ENCODE assay signal across 1 cellular context in the genomic region with DNA sequence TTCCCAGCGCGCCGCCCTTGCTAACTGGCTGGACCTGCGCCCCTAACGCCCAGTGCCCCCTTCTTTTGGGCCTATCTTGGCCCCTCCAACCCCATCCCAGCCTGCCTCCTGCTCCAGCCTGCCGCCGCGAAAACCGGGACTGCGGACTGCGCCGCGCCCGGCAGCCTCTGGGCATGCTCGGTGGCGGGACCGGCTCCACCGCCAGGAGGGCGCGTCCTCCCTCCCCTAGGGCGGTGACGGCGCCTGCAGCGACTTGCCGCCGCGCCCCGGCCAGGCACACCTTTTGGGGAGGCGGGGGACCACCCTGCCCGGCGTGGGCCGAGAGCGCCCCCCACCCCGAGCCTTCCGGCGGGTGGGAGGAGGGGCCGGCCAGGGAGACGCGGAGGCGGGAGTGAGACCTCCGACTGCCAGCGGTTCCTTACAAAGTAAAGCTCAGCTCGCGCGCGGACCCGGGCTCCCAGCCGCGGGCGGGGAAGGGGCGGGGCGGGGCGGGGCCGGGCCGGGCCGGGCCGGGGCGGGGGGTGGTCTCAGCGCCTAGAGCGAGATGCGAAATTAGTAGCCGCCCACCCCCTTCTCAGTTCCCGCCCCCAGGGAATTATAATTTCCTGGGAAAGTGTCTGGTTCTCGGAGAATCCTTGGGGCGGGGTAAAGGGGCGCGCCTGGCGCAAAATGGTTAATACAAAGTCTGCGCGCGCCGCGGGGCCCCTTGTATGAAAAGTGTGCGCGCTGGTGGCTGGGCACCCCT.
TF ChIP-seq lines count a peak whose summit lies in the region.

No MANE protein-coding gene starts in this region.

TF ChIP-seq in GM23338, 12 proteins besides CTCF, POLR2A, EP300 and RAD21 (continued from another document):
- TF ChIP-seq, protein P1, sequence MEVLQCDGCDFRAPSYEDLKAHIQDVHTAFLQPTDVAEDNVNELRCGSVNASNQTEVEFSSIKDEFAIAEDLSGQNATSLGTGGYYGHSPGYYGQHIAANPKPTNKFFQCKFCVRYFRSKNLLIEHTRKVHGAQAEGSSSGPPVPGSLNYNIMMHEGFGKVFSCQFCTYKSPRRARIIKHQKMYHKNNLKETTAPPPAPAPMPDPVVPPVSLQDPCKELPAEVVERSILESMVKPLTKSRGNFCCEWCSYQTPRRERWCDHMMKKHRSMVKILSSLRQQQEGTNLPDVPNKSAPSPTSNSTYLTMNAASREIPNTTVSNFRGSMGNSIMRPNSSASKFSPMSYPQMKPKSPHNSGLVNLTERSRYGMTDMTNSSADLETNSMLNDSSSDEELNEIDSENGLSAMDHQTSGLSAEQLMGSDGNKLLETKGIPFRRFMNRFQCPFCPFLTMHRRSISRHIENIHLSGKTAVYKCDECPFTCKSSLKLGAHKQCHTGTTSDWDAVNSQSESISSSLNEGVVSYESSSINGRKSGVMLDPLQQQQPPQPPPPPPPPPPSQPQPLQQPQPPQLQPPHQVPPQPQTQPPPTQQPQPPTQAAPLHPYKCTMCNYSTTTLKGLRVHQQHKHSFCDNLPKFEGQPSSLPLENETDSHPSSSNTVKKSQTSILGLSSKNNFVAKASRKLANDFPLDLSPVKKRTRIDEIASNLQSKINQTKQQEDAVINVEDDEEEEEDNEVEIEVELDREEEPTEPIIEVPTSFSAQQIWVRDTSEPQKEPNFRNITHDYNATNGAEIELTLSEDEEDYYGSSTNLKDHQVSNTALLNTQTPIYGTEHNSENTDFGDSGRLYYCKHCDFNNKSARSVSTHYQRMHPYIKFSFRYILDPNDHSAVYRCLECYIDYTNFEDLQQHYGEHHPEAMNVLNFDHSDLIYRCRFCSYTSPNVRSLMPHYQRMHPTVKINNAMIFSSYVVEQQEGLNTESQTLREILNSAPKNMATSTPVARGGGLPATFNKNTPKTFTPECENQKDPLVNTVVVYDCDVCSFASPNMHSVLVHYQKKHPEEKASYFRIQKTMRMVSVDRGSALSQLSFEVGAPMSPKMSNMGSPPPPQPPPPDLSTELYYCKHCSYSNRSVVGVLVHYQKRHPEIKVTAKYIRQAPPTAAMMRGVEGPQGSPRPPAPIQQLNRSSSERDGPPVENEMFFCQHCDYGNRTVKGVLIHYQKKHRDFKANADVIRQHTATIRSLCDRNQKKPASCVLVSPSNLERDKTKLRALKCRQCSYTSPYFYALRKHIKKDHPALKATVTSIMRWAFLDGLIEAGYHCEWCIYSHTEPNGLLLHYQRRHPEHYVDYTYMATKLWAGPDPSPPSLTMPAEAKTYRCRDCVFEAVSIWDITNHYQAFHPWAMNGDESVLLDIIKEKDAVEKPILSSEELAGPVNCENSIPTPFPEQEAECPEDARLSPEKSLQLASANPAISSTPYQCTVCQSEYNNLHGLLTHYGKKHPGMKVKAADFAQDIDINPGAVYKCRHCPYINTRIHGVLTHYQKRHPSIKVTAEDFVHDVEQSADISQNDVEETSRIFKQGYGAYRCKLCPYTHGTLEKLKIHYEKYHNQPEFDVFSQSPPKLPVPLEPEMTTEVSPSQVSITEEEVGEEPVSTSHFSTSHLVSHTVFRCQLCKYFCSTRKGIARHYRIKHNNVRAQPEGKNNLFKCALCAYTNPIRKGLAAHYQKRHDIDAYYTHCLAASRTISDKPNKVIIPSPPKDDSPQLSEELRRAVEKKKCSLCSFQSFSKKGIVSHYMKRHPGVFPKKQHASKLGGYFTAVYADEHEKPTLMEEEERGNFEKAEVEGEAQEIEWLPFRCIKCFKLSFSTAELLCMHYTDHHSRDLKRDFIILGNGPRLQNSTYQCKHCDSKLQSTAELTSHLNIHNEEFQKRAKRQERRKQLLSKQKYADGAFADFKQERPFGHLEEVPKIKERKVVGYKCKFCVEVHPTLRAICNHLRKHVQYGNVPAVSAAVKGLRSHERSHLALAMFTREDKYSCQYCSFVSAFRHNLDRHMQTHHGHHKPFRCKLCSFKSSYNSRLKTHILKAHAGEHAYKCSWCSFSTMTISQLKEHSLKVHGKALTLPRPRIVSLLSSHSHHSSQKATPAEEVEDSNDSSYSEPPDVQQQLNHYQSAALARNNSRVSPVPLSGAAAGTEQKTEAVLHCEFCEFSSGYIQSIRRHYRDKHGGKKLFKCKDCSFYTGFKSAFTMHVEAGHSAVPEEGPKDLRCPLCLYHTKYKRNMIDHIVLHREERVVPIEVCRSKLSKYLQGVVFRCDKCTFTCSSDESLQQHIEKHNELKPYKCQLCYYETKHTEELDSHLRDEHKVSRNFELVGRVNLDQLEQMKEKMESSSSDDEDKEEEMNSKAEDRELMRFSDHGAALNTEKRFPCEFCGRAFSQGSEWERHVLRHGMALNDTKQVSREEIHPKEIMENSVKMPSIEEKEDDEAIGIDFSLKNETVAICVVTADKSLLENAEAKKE (CRISPR knock-in tag; IDR thresholded peaks at IDR 0.05), result no peak
- no peak for TF ChIP-seq EZH2 (IDR thresholded peaks at IDR 0.05; ENCODE audit: low read depth, unreplicated experiment)
- peak; percentile 58 for TF ChIP-seq CREB1 (CRISPR knock-in tag; IDR thresholded peaks at IDR 0.05; ENCODE audit: low read depth)
